Comparison of ENCODE assay signal across 38 cellular contexts in genomic region chr15:61144055-61144454, GRCh38.
"Had no signal": no experiment of that assay in that cellular context is flagged by ENCODE, and none has a peak within 500 bp of the region (broad histone marks: within the 10 kb centered on the region; RNA-seq: fewer than 3 reads in every experiment).

No MANE protein-coding gene starts in this region.

- H3K27ac ChIP-seq: brain microvascular endothelial cell, Peyer's patch, VCaP had no signal

- H3K4me3 ChIP-seq: MG63, Peyer's patch had no signal

- H3K4me3 Mint-ChIP-seq: activated CD4-positive, alpha-beta memory T cell treated with anti-CD3 and anti-CD28 coated beads, Interleukin-2, amount 10 ng/mL, durations not matched to agents 7 days and 5 days; activated CD8-positive, alpha-beta memory T cell treated with anti-CD3 and anti-CD28 coated beads, Interleukin-2, amount 10 ng/mL, durations not matched to agents 7 days and 5 days; activated naive CD4-positive, alpha-beta T cell treated with anti-CD3 and anti-CD28 coated beads, Interleukin-2, amount 10 ng/mL, durations not matched to agents 7 days and 5 days; activated naive CD8-positive, alpha-beta T cell; activated naive CD8-positive, alpha-beta T cell treated with anti-CD3 and anti-CD28 coated beads, Interleukin-2, amount 50 U/mL, for 24 hours; central memory CD8-positive, alpha-beta T cell had no signal

- H3K9me3 ChIP-seq: MG63, Peyer's patch had no signal

- H3K27me3 ChIP-seq: brain microvascular endothelial cell, Peyer's patch had no signal

- H3K9me3 Mint-ChIP-seq: activated CD4-positive, alpha-beta memory T cell treated with anti-CD3 and anti-CD28 coated beads, Interleukin-2, amount 10 ng/mL, durations not matched to agents 7 days and 5 days; activated naive CD4-positive, alpha-beta T cell treated with anti-CD3 and anti-CD28 coated beads, Interleukin-2, amount 10 ng/mL, durations not matched to agents 7 days and 5 days; activated naive CD8-positive, alpha-beta T cell treated with anti-CD3 and anti-CD28 coated beads, Interleukin-2, amount 50 U/mL, for 24 hours; central memory CD8-positive, alpha-beta T cell had no signal

- H3K36me3 ChIP-seq: brain microvascular endothelial cell, MG63, Peyer's patch had no signal

- H3K27ac Mint-ChIP-seq: activated CD4-positive, alpha-beta memory T cell treated with anti-CD3 and anti-CD28 coated beads, Interleukin-2, amount 10 ng/mL, durations not matched to agents 7 days and 5 days; activated CD8-positive, alpha-beta memory T cell treated with anti-CD3 and anti-CD28 coated beads, Interleukin-2, amount 10 ng/mL, durations not matched to agents 7 days and 5 days; activated naive CD4-positive, alpha-beta T cell treated with anti-CD3 and anti-CD28 coated beads, Interleukin-2, amount 10 ng/mL, durations not matched to agents 7 days and 5 days; activated naive CD8-positive, alpha-beta T cell; activated naive CD8-positive, alpha-beta T cell treated with anti-CD3 and anti-CD28 coated beads, Interleukin-2, amount 50 U/mL, for 24 hours had no signal

- H3K4me1 ChIP-seq: Peyer's patch had no signal

- ATAC-seq: activated CD8-positive, alpha-beta memory T cell treated with anti-CD3 and anti-CD28 coated beads, Interleukin-2, amount 10 ng/mL, durations not matched to agents 7 days and 5 days; activated naive CD8-positive, alpha-beta T cell treated with anti-CD3 and anti-CD28 coated beads, Interleukin-2, amount 50 U/mL, for 24 hours; PC-3 had no signal

- H3K36me3 Mint-ChIP-seq: activated CD8-positive, alpha-beta memory T cell treated with anti-CD3 and anti-CD28 coated beads, Interleukin-2, amount 10 ng/mL, durations not matched to agents 7 days and 5 days; activated naive CD4-positive, alpha-beta T cell treated with anti-CD3 and anti-CD28 coated beads, Interleukin-2, amount 10 ng/mL, durations not matched to agents 7 days and 5 days; activated naive CD8-positive, alpha-beta T cell had no signal

- DNase-seq: activated CD4-positive, alpha-beta memory T cell treated with anti-CD3 and anti-CD28 coated beads, Interleukin-2, amount 10 ng/mL, durations not matched to agents 7 days and 5 days; activated CD4-positive, alpha-beta T cell treated with anti-CD3 and anti-CD28 coated beads for 1 hour; activated CD4-positive, alpha-beta T cell treated with anti-CD3 and anti-CD28 coated beads for 48 hours; activated CD4-positive, CD25-positive, alpha-beta regulatory T cell; activated CD8-positive, alpha-beta memory T cell treated with anti-CD3 and anti-CD28 coated beads for 24 hours; activated CD8-positive, alpha-beta memory T cell treated with anti-CD3 and anti-CD28 coated beads, Interleukin-2, amount 10 ng/mL, durations not matched to agents 7 days and 5 days; activated CD8-positive, alpha-beta memory T cell treated with anti-CD3 and anti-CD28 coated beads, Interleukin-2, amount 50 U/mL, for 48 hours; activated effector memory CD4-positive, alpha-beta T cell treated with Interleukin-2 at 50 U/mL for 16 hours; activated naive CD4-positive, alpha-beta T cell treated with anti-CD3 and anti-CD28 coated beads, Interleukin-2, amount 10 ng/mL, durations not matched to agents 7 days and 5 days; activated naive CD8-positive, alpha-beta T cell treated with anti-CD3 and anti-CD28 coated beads, Interleukin-2, amount 50 U/mL, for 24 hours; activated T-cell treated with anti-CD3 and anti-CD28 coated beads, Interleukin-2, amount 50 U/mL, for 48 hours; amniotic stem cell; aorta; brain microvascular endothelial cell; Kasumi-1; KBM-7; MG63; NCI-H1048; NCI-H1105 treated with DMSO at 0.1 percent for 48 hours; NCI-H1436; NCI-H1694; NCI-H1930; NCI-H2081 treated with DMSO at 0.1 percent for 48 hours; NCI-H226; NCI-H446 treated with DMSO at 0.1 percent for 48 hours; NCI-H524; NCI-H69; NCI-H82; PC-3; Peyer's patch; RPMI8226; SW 1271; T-helper 1 cell; T-helper 2 cell; T-helper 9 cell had no signal

- H3K4me1 Mint-ChIP-seq: activated CD4-positive, alpha-beta memory T cell treated with anti-CD3 and anti-CD28 coated beads, Interleukin-2, amount 10 ng/mL, durations not matched to agents 7 days and 5 days; activated CD8-positive, alpha-beta memory T cell treated with anti-CD3 and anti-CD28 coated beads, Interleukin-2, amount 10 ng/mL, durations not matched to agents 7 days and 5 days; activated naive CD4-positive, alpha-beta T cell treated with anti-CD3 and anti-CD28 coated beads, Interleukin-2, amount 10 ng/mL, durations not matched to agents 7 days and 5 days; activated naive CD8-positive, alpha-beta T cell treated with anti-CD3 and anti-CD28 coated beads, Interleukin-2, amount 50 U/mL, for 24 hours; central memory CD8-positive, alpha-beta T cell had no signal
